In genomic region chr2:154392256-154392655, GRCh38 we compare ENCODE assay signal across 15 cellular contexts.
DNase-seq lines count a peak whose midpoint lies in the region; ATAC-seq and TF ChIP-seq lines count a peak whose summit lies in the region.
"Had no signal": no experiment of that assay in that cellular context is flagged by ENCODE, and none has a peak within 500 bp of the region (broad histone marks: within the 10 kb centered on the region; RNA-seq: fewer than 3 reads in every experiment).

No MANE protein-coding gene starts in this region.

- in situ Hi-C loops in transverse colon (cut with MboI; ENCODE audit: low pct_ligation_motif_present in 1 of 4, low pct_unique_long_range_greater_than_20kb in 1 of 4, low sequenced_read_pairs in 3 of 4): no loop called here

- intact Hi-C loops in transverse colon (cut with DNase I; ENCODE audit: low total_unique reads): no loop called here

- TF ChIP-seq POLR2A in transverse colon (IDR thresholded peaks at IDR 0.05): no peak

- WGBS in transverse colon (ENCODE audit: low coverage in 1 of 2), 2 donors: 74 to 80% methylated on average over 1 of the region's 1 CpG

- H3K4me3 ChIP-seq in GM06990 (replicated peaks; ENCODE audit: low read depth, low read length) (no peak overlapping the region), transverse colon (no peak overlapping the region)
- H3K4me3 ChIP-seq: Peyer's patch had no signal

- H3K27me3 ChIP-seq in GM06990 (replicated peaks; ENCODE audit: control insufficient read depth, insufficient read depth, low read length) (no peaks in the 10 kb centered on the region), transverse colon (no peaks in the 10 kb centered on the region)
- H3K27me3 ChIP-seq: Peyer's patch had no signal

- TF ChIP-seq EP300 in transverse colon (IDR thresholded peaks at IDR 0.05; ENCODE audit: low read depth): no peak

- no peaks in the 10 kb centered on the region for H3K36me3 ChIP-seq in GM06990 (ENCODE audit: control insufficient read depth, insufficient read depth, low read length)
- no peaks in the 10 kb centered on the region for H3K36me3 ChIP-seq in transverse colon
- H3K36me3 ChIP-seq: Peyer's patch had no signal

- peak; percentile 86 for ATAC-seq in GM19372 (IDR thresholded peaks at IDR 0.05; ENCODE audit: low read depth, unreplicated experiment)
- ATAC-seq in HG02678 (IDR thresholded peaks at IDR 0.05; ENCODE audit: unreplicated experiment): peak; percentile 82
- ATAC-seq in HG03432 (IDR thresholded peaks at IDR 0.05; ENCODE audit: unreplicated experiment): peak; percentile 97
- ATAC-seq in GM21367 (IDR thresholded peaks at IDR 0.05; ENCODE audit: unreplicated experiment): no peak
- ATAC-seq: left ventricle myocardium superior had no signal

- DNase-seq in GM06990 (ENCODE audit: extremely low read depth, insufficient read length) (peak; percentile 4), transverse colon (no peak)
- no peak for DNase-seq in activated CD4-positive, alpha-beta T cell treated with anti-CD3 and anti-CD28 coated beads for 4 hours
- DNase-seq in activated CD8-positive, alpha-beta memory T cell treated with anti-CD3 and anti-CD28 coated beads, Interleukin-2, amount 50 U/mL, for 48 hours: no peak
- DNase-seq: 8988T; activated CD4-positive, alpha-beta memory T cell treated with anti-CD3 and anti-CD28 coated beads, Interleukin-2, amount 10 ng/mL, durations not matched to agents 7 days and 5 days; activated naive CD4-positive, alpha-beta T cell treated with anti-CD3 and anti-CD28 coated beads for 36 hours; COR-L47; Kasumi-1; left ventricle myocardium superior; Peyer's patch had no signal

- peaks cover 0 to 3% of the 10 kb centered on the region in 2 donors for H3K9me3 ChIP-seq in transverse colon
- H3K9me3 ChIP-seq: Peyer's patch had no signal

- H3K4me1 ChIP-seq in transverse colon: no peaks in the 10 kb centered on the region
- H3K4me1 ChIP-seq: Peyer's patch had no signal

- no peak overlapping the region for H3K27ac ChIP-seq in transverse colon
- H3K27ac ChIP-seq: Peyer's patch had no signal

- no peak for TF ChIP-seq CTCF in GM06990 (IDR thresholded peaks at IDR 0.05; ENCODE audit: insufficient read depth, low read length, poor library complexity, severe bottlenecking)
- no peak for TF ChIP-seq CTCF in transverse colon (IDR thresholded peaks at IDR 0.05)
